2 cellular contexts compared by ENCODE assay signal in the genomic region with DNA sequence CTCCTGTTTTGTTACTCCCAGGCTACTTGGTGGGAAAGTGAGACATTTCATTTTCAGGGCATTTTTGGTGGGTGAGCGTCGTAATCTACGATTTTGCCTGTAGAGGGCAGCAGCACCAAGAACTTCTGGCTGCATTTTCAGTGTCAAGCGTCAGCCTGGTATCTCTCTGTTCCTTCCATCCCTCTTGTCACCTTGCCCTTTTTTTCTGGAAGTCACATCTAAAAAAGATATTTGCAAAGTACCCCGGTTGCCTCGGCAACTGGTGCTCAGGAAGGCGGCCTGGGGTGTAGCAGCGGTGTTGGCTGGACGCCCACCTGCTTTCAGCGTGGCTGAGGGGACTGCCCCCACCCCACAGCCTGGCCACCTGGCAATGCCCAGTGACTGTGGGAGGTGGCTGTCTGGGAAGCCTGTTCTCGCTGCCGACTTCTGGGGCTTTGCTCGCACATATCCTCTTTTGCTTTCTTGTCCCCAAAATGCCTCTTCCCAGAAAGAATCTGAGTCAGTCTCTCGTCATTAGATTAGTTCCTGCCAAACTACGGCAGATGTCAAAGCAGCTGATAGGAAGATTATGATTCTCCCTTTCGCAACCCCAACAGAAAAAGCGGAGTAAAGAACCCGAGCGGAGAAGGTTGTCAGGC.
TF ChIP-seq lines count a peak whose summit lies in the region.

No MANE protein-coding gene starts in this region.

TF ChIP-seq in HCT116, 20 proteins besides CTCF, POLR2A, EP300 and RAD21:
- no peak for TF ChIP-seq POLR2AphosphoS5 (IDR thresholded peaks at IDR 0.05; ENCODE audit: low read depth, low read length)
- TF ChIP-seq JUND (IDR thresholded peaks at IDR 0.05) = no peak
- no peak for TF ChIP-seq ZNF274 (IDR thresholded peaks at IDR 0.05; ENCODE audit: low read depth, low read length)
- no peak for TF ChIP-seq ATF3 (IDR thresholded peaks at IDR 0.05)
- TF ChIP-seq ZFX (IDR thresholded peaks at IDR 0.05) = no peak
- TF ChIP-seq MAX (IDR thresholded peaks at IDR 0.05) = no peak
- TF ChIP-seq EZH2phosphoT487 (IDR thresholded peaks at IDR 0.05; ENCODE audit: borderline replicate concordance) = no peak
- TF ChIP-seq SIN3A (IDR thresholded peaks at IDR 0.05; ENCODE audit: low read depth) = no peak
- no peak for TF ChIP-seq EZH2 (IDR thresholded peaks at IDR 0.05)

TF ChIP-seq in GM12878, 131 proteins besides CTCF, POLR2A, EP300 and RAD21:
- TF ChIP-seq CREM (IDR thresholded peaks at IDR 0.05; ENCODE audit: low read depth) = peak; percentile 65
- TF ChIP-seq SMC3 (IDR thresholded peaks at IDR 0.05; ENCODE audit: borderline replicate concordance, low read length) = peak; percentile 54; the same call in 1 of the 2 replicates
- TF ChIP-seq SREBF1 (IDR thresholded peaks at IDR 0.05; ENCODE audit: low read length) = no peak
- TF ChIP-seq, protein P1, sequence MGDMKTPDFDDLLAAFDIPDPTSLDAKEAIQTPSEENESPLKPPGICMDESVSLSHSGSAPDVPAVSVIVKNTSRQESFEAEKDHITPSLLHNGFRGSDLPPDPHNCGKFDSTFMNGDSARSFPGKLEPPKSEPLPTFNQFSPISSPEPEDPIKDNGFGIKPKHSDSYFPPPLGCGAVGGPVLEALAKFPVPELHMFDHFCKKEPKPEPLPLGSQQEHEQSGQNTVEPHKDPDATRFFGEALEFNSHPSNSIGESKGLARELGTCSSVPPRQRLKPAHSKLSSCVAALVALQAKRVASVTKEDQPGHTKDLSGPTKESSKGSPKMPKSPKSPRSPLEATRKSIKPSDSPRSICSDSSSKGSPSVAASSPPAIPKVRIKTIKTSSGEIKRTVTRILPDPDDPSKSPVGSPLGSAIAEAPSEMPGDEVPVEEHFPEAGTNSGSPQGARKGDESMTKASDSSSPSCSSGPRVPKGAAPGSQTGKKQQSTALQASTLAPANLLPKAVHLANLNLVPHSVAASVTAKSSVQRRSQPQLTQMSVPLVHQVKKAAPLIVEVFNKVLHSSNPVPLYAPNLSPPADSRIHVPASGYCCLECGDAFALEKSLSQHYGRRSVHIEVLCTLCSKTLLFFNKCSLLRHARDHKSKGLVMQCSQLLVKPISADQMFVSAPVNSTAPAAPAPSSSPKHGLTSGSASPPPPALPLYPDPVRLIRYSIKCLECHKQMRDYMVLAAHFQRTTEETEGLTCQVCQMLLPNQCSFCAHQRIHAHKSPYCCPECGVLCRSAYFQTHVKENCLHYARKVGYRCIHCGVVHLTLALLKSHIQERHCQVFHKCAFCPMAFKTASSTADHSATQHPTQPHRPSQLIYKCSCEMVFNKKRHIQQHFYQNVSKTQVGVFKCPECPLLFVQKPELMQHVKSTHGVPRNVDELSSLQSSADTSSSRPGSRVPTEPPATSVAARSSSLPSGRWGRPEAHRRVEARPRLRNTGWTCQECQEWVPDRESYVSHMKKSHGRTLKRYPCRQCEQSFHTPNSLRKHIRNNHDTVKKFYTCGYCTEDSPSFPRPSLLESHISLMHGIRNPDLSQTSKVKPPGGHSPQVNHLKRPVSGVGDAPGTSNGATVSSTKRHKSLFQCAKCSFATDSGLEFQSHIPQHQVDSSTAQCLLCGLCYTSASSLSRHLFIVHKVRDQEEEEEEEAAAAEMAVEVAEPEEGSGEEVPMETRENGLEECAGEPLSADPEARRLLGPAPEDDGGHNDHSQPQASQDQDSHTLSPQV (IDR thresholded peaks at IDR 0.05) = no peak
